9 cellular contexts compared by ENCODE assay signal in the genomic region with DNA sequence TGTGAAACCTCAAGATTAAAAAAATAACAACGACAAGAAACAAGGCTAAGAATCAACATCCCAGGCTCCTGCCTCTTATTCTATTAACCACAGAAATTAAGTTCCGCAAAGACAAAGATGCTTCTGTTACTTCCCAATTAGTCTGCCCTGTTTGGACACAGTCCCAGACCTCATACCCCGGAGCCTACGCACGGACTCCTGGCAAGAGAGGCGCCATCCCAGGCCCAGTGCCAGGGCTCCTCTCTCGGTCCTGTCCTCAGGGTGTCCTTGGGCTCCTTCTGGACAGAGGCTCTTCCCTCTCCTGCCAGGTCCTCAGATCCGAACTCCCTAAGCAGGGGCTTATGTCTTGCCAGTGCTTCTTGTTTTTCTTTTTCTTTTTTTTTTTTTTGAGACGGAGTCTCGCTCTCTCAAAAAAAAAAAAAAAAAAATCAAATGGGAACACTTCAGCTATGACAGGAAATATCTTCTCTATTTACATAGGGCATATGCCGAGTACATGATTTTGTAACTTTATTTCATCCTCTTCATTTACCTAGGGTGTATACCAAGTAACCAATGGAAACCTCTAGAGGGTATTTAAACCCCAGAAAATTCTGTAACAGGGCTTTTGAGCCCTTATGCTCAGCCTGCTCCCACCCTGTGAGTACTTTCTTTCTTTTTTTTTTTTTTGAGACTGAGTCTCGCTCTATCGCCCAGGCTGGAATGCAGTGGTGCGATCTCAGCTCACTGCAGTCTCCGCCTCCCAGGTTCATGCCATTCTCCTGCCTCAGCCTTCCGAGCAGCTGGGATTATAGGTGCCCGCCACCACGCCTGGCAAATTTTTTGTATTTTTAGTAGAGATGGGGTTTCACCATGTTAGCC. TPM values are rescaled to one million over a fixed set of nuclear protein-coding genes. Genes with fewer than 3 reads are reported as not detected.
DNase-seq lines count a peak whose midpoint lies in the region; ATAC-seq and TF ChIP-seq lines count a peak whose summit lies in the region.
"Had no signal": no experiment of that assay in that cellular context is flagged by ENCODE, and none has a peak within 500 bp of the region (broad histone marks: within the 10 kb centered on the region; RNA-seq: fewer than 3 reads in every experiment).

No MANE protein-coding gene starts in this region.

- H3K27me3 Mint-ChIP-seq in HFFc6 (ENCODE audit: insufficient read depth), result no peaks in the 10 kb centered on the region
- H3K27me3 Mint-ChIP-seq: IgD-negative memory B cell had no signal

- intact Hi-C loops in left ventricle myocardium inferior (cut with micrococcal nuclease), result no loop called here

- peak overlapping the region; percentile 94 for H3K27ac Mint-ChIP-seq in HFFc6
- H3K27ac Mint-ChIP-seq: IgD-negative memory B cell had no signal

- H3K36me3 ChIP-seq in left ventricle myocardium inferior (no peaks in the 10 kb centered on the region), MM.1S (replicated peaks; ENCODE audit: insufficient read depth, low read length) (no peaks in the 10 kb centered on the region)

- H3K79me2 ChIP-seq in MM.1S (ENCODE audit: low read length), result no peaks in the 10 kb centered on the region

- DNase-seq in HFFc6, result peak; percentile 93
- DNase-seq in left ventricle myocardium inferior, result peak; percentile 93
- DNase-seq in skeletal muscle cell (ENCODE audit: low read depth), result peak; percentile 87
- no peak for DNase-seq in NCI-H146 (lab: John Stamatoyannopoulos, UW)
- no peak for DNase-seq in activated CD4-positive, CD25-positive, alpha-beta regulatory T cell (lab: John Stamatoyannopoulos, UW)
- DNase-seq in MM.1S, result no peak

- peaks cover 31% of the 10 kb centered on the region for H3K4me1 Mint-ChIP-seq in HFFc6 (ENCODE audit: low read depth)
- H3K4me1 Mint-ChIP-seq: IgD-negative memory B cell had no signal

- no peak overlapping the region for H3K9ac ChIP-seq in MM.1S (ENCODE audit: low read length)

- peaks cover 16% of the 10 kb centered on the region for H3K4me1 ChIP-seq in left ventricle myocardium inferior
- no peaks in the 10 kb centered on the region for H3K4me1 ChIP-seq in MM.1S (ENCODE audit: low read length)

- ATAC-seq in HG02981 (IDR thresholded peaks at IDR 0.05; ENCODE audit: unreplicated experiment), result no peak

- H3K4me3 ChIP-seq in left ventricle myocardium inferior (peak overlapping the region; percentile 26), skeletal muscle cell (ENCODE audit: low read depth, low read length) (no peak overlapping the region), MM.1S (ENCODE audit: low read length) (no peak overlapping the region)

- no peaks in the 10 kb centered on the region for H4K20me1 ChIP-seq in MM.1S (ENCODE audit: insufficient read depth, low read length)

- H3K27me3 ChIP-seq in left ventricle myocardium inferior (ENCODE audit: low read depth) (no peaks in the 10 kb centered on the region), MM.1S (replicated peaks; ENCODE audit: insufficient read depth, low read length) (no peaks in the 10 kb centered on the region)

- no peaks in the 10 kb centered on the region for H3K36me3 Mint-ChIP-seq in HFFc6 (ENCODE audit: low read depth)
- H3K36me3 Mint-ChIP-seq: IgD-negative memory B cell had no signal

- H3K4me3 Mint-ChIP-seq in HFFc6, result peak overlapping the region; percentile 89
- H3K4me3 Mint-ChIP-seq: IgD-negative memory B cell had no signal

- no peaks in the 10 kb centered on the region for H3F3A ChIP-seq in MM.1S (ENCODE audit: insufficient read depth, low read length)

- TF ChIP-seq CTCF in HFFc6 (IDR thresholded peaks at IDR 0.05) (no peak), VCaP (conservative IDR thresholded peaks at IDR 0.05) (no peak), left ventricle myocardium inferior (IDR thresholded peaks at IDR 0.05; ENCODE audit: borderline replicate concordance) (no peak), MM.1S (IDR thresholded peaks at IDR 0.05; ENCODE audit: low read length) (no peak)

- H2AFZ ChIP-seq in MM.1S (ENCODE audit: low read length), result no peak overlapping the region

- no peaks in the 10 kb centered on the region for H3K9me3 ChIP-seq in left ventricle myocardium inferior (replicated peaks)
- no peaks in the 10 kb centered on the region for H3K9me3 ChIP-seq in MM.1S (replicated peaks; ENCODE audit: insufficient read depth, low read length)

- H3K27ac ChIP-seq in VCaP (peak overlapping the region; percentile 82), left ventricle myocardium inferior (replicated peaks) (peak overlapping the region; percentile 82), MM.1S (ENCODE audit: low read length) (no peak overlapping the region)

- H3K9me3 Mint-ChIP-seq in HFFc6, result no peaks in the 10 kb centered on the region
- H3K9me3 Mint-ChIP-seq: IgD-negative memory B cell had no signal

- no peaks in the 10 kb centered on the region for H3K9me2 ChIP-seq in MM.1S (replicated peaks; ENCODE audit: insufficient read depth, low read length)

- H3K4me2 ChIP-seq in MM.1S (ENCODE audit: low read depth, low read length), result no peak overlapping the region

RNA-seq across cellular contexts. Expression of a gene that starts 11.7 kb away (rescaled TPM):
- total RNA-seq in HFFc6 (2021; fragmentation: NEBNext Ultra II Directional; extraction: Animal tissue kit (Norgen Biotek cat#: 25700)), result 1,000 to 10,000 TPM; 1,376 to 1,744 (median 1,709) TPM
- 124 TPM for total RNA-seq in left ventricle myocardium inferior

RNA-seq across cellular contexts. Expression of a gene that starts 55.5 kb away (rescaled TPM):
- total RNA-seq in HFFc6 (2021; fragmentation: NEBNext Ultra II Directional; extraction: Animal tissue kit (Norgen Biotek cat#: 25700)), result not detected
- not detected for total RNA-seq in left ventricle myocardium inferior

Comparison
In these comparisons a context has a peak if more than half of its experiments do, and no peak if none do; other contexts are left out.
1. DNase-seq: peak in HFFc6 (single experiment), left ventricle myocardium inferior (single experiment) and skeletal muscle cell (single experiment); none in NCI-H146 (single experiment), activated CD4-positive, CD25-positive, alpha-beta regulatory T cell (0 of 4) and MM.1S (single experiment).
2. RNA of a gene that starts 11.7 kb away (total RNA-seq): 1,376 to 1,744 TPM in HFFc6; 124 TPM in left ventricle myocardium inferior (single experiment); every median in the first group is over 10 times any median in the second.